ENCODE assay signal across 11 cellular contexts in genomic region chr1:152018537-152018936, GRCh38. TPM values are rescaled to one million over a fixed set of nuclear protein-coding genes. Genes with fewer than 3 reads are reported as not detected.
A peak's percentile ranks its signal among the peaks of the same experiment; 100 is the strongest.
DNase-seq lines count a peak whose midpoint lies in the region; ATAC-seq and TF ChIP-seq lines count a peak whose summit lies in the region.
"Had no signal": no experiment of that assay in that cellular context is flagged by ENCODE, and none has a peak within 500 bp of the region (broad histone marks: within the 10 kb centered on the region; RNA-seq: fewer than 3 reads in every experiment).

No MANE protein-coding gene starts in this region.

- H3K4me1 ChIP-seq in mammary epithelial cell (ENCODE audit: insufficient read depth, low read length) = peaks cover 49% of the 10 kb centered on the region
- H3K4me1 ChIP-seq: stomach had no signal

- H3K27ac Mint-ChIP-seq in MCF 10A (ENCODE audit: low read depth, unreplicated experiment) = no peak overlapping the region

- DNase-seq in mammary epithelial cell (no peak), MCF 10A (ENCODE audit: unreplicated experiment) (no peak), NB4 (ENCODE audit: low read depth) (peak; percentile 51), ecto neural progenitor cell (ENCODE audit: low spot score) (peak; percentile 54), COLO668 (lab: John Stamatoyannopoulos, UW; ENCODE audit: unreplicated experiment) (no peak), NCI-H2107 treated with DMSO at 0.1 percent for 48 hours (lab: John Stamatoyannopoulos, UW; ENCODE audit: unreplicated experiment) (no peak)
- peak; percentile 9 for DNase-seq in stimulated activated CD4-positive, alpha-beta T cell treated with anti-CD3 and anti-CD28 coated beads, Interleukin-4, amount 100 ng/mL, for 1 hour
- DNase-seq: NCI-H524, stomach had no signal

- TF ChIP-seq CTCF in mammary epithelial cell (conservative IDR thresholded peaks at IDR 0.05 in 1 of 2, IDR thresholded peaks at IDR 0.05 in 1 of 2; ENCODE audit: extremely low read depth in 1 of 2, insufficient read depth in 1 of 2, low read depth in 1 of 2, low read length in 2 of 2) = peak; percentile 9 to 14
- no peak for TF ChIP-seq CTCF in MCF 10A (IDR thresholded peaks at IDR 0.05; ENCODE audit: unreplicated experiment)
- TF ChIP-seq CTCF in NB4 (IDR thresholded peaks at IDR 0.05; ENCODE audit: low read depth, low read length) = peak; percentile 44

- no peak overlapping the region for H3K4me2 ChIP-seq in mammary epithelial cell (ENCODE audit: insufficient read depth, low read depth, low read length)

- H3K36me3 Mint-ChIP-seq in MCF 10A (ENCODE audit: insufficient read depth, unreplicated experiment) = peaks cover 6% of the 10 kb centered on the region

- H3K27ac ChIP-seq in mammary epithelial cell (ENCODE audit: insufficient read depth, low read depth, low read length) = no peak overlapping the region
- H3K27ac ChIP-seq: coronary artery, stomach had no signal

- in situ Hi-C loops in mammary epithelial cell (cut with MboI; ENCODE audit: low sequenced_read_pairs in 2 of 2) = no loop called here

- H3K9me3 Mint-ChIP-seq in MCF 10A (ENCODE audit: unreplicated experiment) = no peaks in the 10 kb centered on the region

- intact Hi-C loops in mammary epithelial cell (cut with micrococcal nuclease) (no loop called here), MCF 10A (cut with micrococcal nuclease) (no loop called here)

- no peak overlapping the region for H2AFZ ChIP-seq in mammary epithelial cell (ENCODE audit: low read depth, low read length)

- TF ChIP-seq POLR2A in NB4 (IDR thresholded peaks at IDR 0.05; ENCODE audit: extremely low read depth, insufficient read length) = no peak

- H3K9me3 ChIP-seq in mammary epithelial cell (replicated peaks; ENCODE audit: insufficient read depth, low read length) = no peaks in the 10 kb centered on the region
- H3K9me3 ChIP-seq: stomach had no signal

- no peaks in the 10 kb centered on the region for H3K27me3 ChIP-seq in mammary epithelial cell (ENCODE audit: insufficient read depth, low read length)

- H3K4me3 ChIP-seq in mammary epithelial cell (replicated peaks in 1 of 3; ENCODE audit: insufficient read depth in 1 of 3, low read depth in 2 of 3, low read length in 3 of 3) = no peak overlapping the region
- H3K4me3 ChIP-seq in NB4 (ENCODE audit: low read depth, low read length) = no peak overlapping the region
- H3K4me3 ChIP-seq: coronary artery, stomach had no signal

- H3K27me3 Mint-ChIP-seq in MCF 10A (ENCODE audit: insufficient read depth, unreplicated experiment) = no peaks in the 10 kb centered on the region

- BruUV-seq in mammary epithelial cell (replicated peaks; lab: Mats Ljungman, UMichigan) (no TSS peak), MCF 10A (replicated peaks; lab: Mats Ljungman, UMichigan) (no TSS peak)

- no peaks in the 10 kb centered on the region for H3K36me3 ChIP-seq in mammary epithelial cell (ENCODE audit: insufficient read depth, low read length)
- H3K36me3 ChIP-seq: stomach had no signal

- peaks cover 13% of the 10 kb centered on the region for H3K4me1 Mint-ChIP-seq in MCF 10A (ENCODE audit: insufficient read depth, unreplicated experiment)

- no peaks in the 10 kb centered on the region for H4K20me1 ChIP-seq in mammary epithelial cell (ENCODE audit: insufficient read depth, low read length)

- no peak overlapping the region for H3K9ac ChIP-seq in mammary epithelial cell (ENCODE audit: insufficient read depth, low read length)

- CTCF ChIA-PET in mammary epithelial cell (lab: Charles Lee; ENCODE audit: low non-redundant PET) (no interaction called here), MCF 10A (lab: Yijun Ruan, JAX) (interaction anchor here (0.6 to 1.6 kb wide), 3 partner anchors 16 to 83 kb away, joined by 3 to 7 read pairs (median 3); no protein-coding TSS in a partner anchor)

- WGBS in mammary epithelial cell (ENCODE audit: low coverage, missing lambda C conversion rate) = 84% methylated on average over 4 of the region's 4 CpGs

- no peak for ATAC-seq in GM19395 (IDR thresholded peaks at IDR 0.05; ENCODE audit: unreplicated experiment)

- dilution Hi-C loops in mammary epithelial cell (cut with HindIII; ENCODE audit: low sequenced_read_pairs) = no loop called here

- H3K79me2 ChIP-seq in mammary epithelial cell (ENCODE audit: insufficient read depth, low read length) = no peaks in the 10 kb centered on the region

- no peak overlapping the region for H3K4me3 Mint-ChIP-seq in MCF 10A (ENCODE audit: unreplicated experiment)

- POLR2A ChIA-PET in MCF 10A (lab: Yijun Ruan, JAX) = interaction anchor here (0.5 to 0.7 kb wide), 2 partner anchors 27 to 803 kb away, joined by 3 to 4 read pairs; no protein-coding TSS in a partner anchor

RNA-seq across cellular contexts. Expression of gene S100A11, which starts 18.3 kb away (rescaled TPM):
- total RNA-seq in mammary epithelial cell (1,000 to 10,000 TPM in 1 of 2 donors, 100 to 1,000 TPM in 1; 395 to 2,534 TPM), MCF 10A (2022) (1,562 and 1,998 TPM in 2 replicates)
- polyA plus RNA-seq in mammary epithelial cell = 4,742 TPM
- 4,355 TPM for polyA minus RNA-seq in mammary epithelial cell

RNA-seq across cellular contexts. Expression of gene S100A10, which starts 24.9 kb away (rescaled TPM):
- total RNA-seq in mammary epithelial cell (1,000 to 10,000 TPM in 1 of 2 donors, 100 to 1,000 TPM in 1; 213 to 2,371 TPM), MCF 10A (2022) (1,693 and 1,694 TPM in 2 replicates)
- 1,008 TPM for polyA plus RNA-seq in mammary epithelial cell
- polyA minus RNA-seq in mammary epithelial cell = 997 TPM

Comparison
In these comparisons a context has a peak if more than half of its experiments do, and no peak if none do; other contexts are left out.
1. DNase-seq: peak in NB4 (single experiment), ecto neural progenitor cell (single experiment) and stimulated activated CD4-positive, alpha-beta T cell treated with anti-CD3 and anti-CD28 coated beads, Interleukin-4, amount 100 ng/mL, for 1 hour (single experiment); none in mammary epithelial cell (single experiment), MCF 10A (single experiment), COLO668 (single experiment) and NCI-H2107 treated with DMSO at 0.1 percent for 48 hours (single experiment).